In genomic region chr11:73175551-73176144, GRCh38 we compare ENCODE assay signal across 18 cellular contexts. TPM values are rescaled to one million over a fixed set of nuclear protein-coding genes. Genes with fewer than 3 reads are reported as not detected.
DNase-seq lines count a peak whose midpoint lies in the region; ATAC-seq, FAIRE-seq and TF ChIP-seq lines count a peak whose summit lies in the region.
"Had no signal": no experiment of that assay in that cellular context is flagged by ENCODE, and none has a peak within 500 bp of the region (broad histone marks: within the 10 kb centered on the region; RNA-seq: fewer than 3 reads in every experiment).

No MANE protein-coding gene starts in this region.

- peak; percentile 54 for DNase-seq in HuH-7 (ENCODE audit: low spot score)
- DNase-seq in body of pancreas = peak in 3 of 4 donors; percentile 49 to 66 (median 53)
- peak; percentile 70 for DNase-seq in small intestine
- no peak for DNase-seq in NCI-H748 treated with DMSO at 0.1 percent for 48 hours (lab: John Stamatoyannopoulos, UW)
- no peak for DNase-seq in midbrain (lab: John Stamatoyannopoulos, UW)
- no peak for DNase-seq in NCI-H1105 (lab: John Stamatoyannopoulos, UW)
- DNase-seq: activated CD4-positive, alpha-beta memory T cell treated with anti-CD3 and anti-CD28 coated beads for 36 hours; dermis blood vessel endothelial cell; glutamatergic neuron; kidney; natural killer cell; stimulated activated CD4-positive, alpha-beta T cell treated with anti-CD3 and anti-CD28 coated beads, Interleukin-2, amount 100 ng/mL, for 48 hours; uterus had no signal

- H3K36me3 ChIP-seq in body of pancreas (replicated peaks in 1 of 2; ENCODE audit: insufficient read depth in 1 of 2, low read depth in 2 of 2) (no peaks in the 10 kb centered on the region), liver (ENCODE audit: control insufficient read depth in 4 of 4, insufficient read depth in 3 of 4, low read depth in 1 of 4, low read length in 3 of 4) (no peaks in the 10 kb centered on the region), small intestine (ENCODE audit: control insufficient read depth in 2 of 2, insufficient read depth in 2 of 2, low read length in 2 of 2) (no peaks in the 10 kb centered on the region)
- H3K36me3 ChIP-seq: HAP-1, SJSA1, uterus had no signal

- no peak overlapping the region for H3K4me3 ChIP-seq in body of pancreas
- H3K4me3 ChIP-seq in liver (ENCODE audit: low read depth in 1 of 3, low read length in 3 of 3) = no peak overlapping the region
- H3K4me3 ChIP-seq in small intestine (ENCODE audit: low read depth in 1 of 2, low read length in 2 of 2) = no peak overlapping the region
- H3K4me3 ChIP-seq: HAP-1, SJSA1, uterus had no signal

- H3K9ac ChIP-seq in liver (ENCODE audit: low read depth in 1 of 2, low read length in 2 of 2) = no peak overlapping the region

- no peak for TF ChIP-seq CTCF in body of pancreas (IDR thresholded peaks at IDR 0.05)
- no peak for TF ChIP-seq CTCF in liver (IDR thresholded peaks at IDR 0.05; ENCODE audit: low read depth, low read length, missing input control)

- ATAC-seq in body of pancreas (peak; percentile 69), GM21619 (IDR thresholded peaks at IDR 0.05; ENCODE audit: unreplicated experiment) (no peak)
- ATAC-seq: natural killer cell had no signal

- 44 to 56% methylated on average over 5 of the region's 5 CpGs for WGBS in body of pancreas, 2 donors
- WGBS in liver = 54% methylated on average over 5 of the region's 5 CpGs
- 59 to 64% (median 59%) methylated on average over 5 of the region's 5 CpGs for WGBS in small intestine, 3 donors

- no peak for TF ChIP-seq POLR2A in body of pancreas (IDR thresholded peaks at IDR 0.05)

- no peak for FAIRE-seq in small intestine (lab: Jason Lieb, UNC)
- FAIRE-seq: kidney had no signal

- intact Hi-C loops in body of pancreas (cut with DNase I) = loop anchor here (5.0 to 10.0 kb wide), 2 partner anchors 251 to 343 kb away; no protein-coding TSS in a partner anchor

- H3K27ac ChIP-seq in body of pancreas (peak overlapping the region in 3 of 4 donors; percentile 29 to 75 (median 70)), liver (ENCODE audit: low read depth in 1 of 2, low read length in 2 of 2) (peak overlapping the region; percentile 50 to 64), small intestine (ENCODE audit: low read depth in 1 of 2, low read length in 1 of 2) (peak overlapping the region in 1 of 2 donors; percentile 33)
- H3K27ac ChIP-seq: SJSA1, uterus had no signal

- H3K4me1 ChIP-seq in body of pancreas (peaks cover 46% of the 10 kb centered on the region), liver (ENCODE audit: control insufficient read depth in 4 of 4, insufficient read depth in 4 of 4, low read length in 3 of 4) (peaks cover 7 to 31% (median 20%) of the 10 kb centered on the region in 4 donors), small intestine (ENCODE audit: control insufficient read depth in 2 of 2, insufficient read depth in 1 of 2, low read depth in 1 of 2, low read length in 1 of 2) (peaks cover 0 to 3% of the 10 kb centered on the region in 2 donors)
- H3K4me1 ChIP-seq: HAP-1 had no signal

- peak; percentile 55 to 58 for TF ChIP-seq RAD21 in liver (IDR thresholded peaks at IDR 0.05)

- no peaks in the 10 kb centered on the region for H3K9me3 ChIP-seq in body of pancreas
- H3K9me3 ChIP-seq in liver (ENCODE audit: control insufficient read depth in 4 of 4, low read length in 3 of 4) = no peaks in the 10 kb centered on the region
- H3K9me3 ChIP-seq in small intestine (ENCODE audit: control insufficient read depth, low read depth) = no peaks in the 10 kb centered on the region
- H3K9me3 ChIP-seq: HAP-1, SJSA1, uterus had no signal

- H3K27me3 ChIP-seq in body of pancreas (no peaks in the 10 kb centered on the region), liver (ENCODE audit: control insufficient read depth in 4 of 4, insufficient read depth in 4 of 4, low read length in 3 of 4) (no peaks in the 10 kb centered on the region), small intestine (ENCODE audit: control insufficient read depth in 2 of 2, insufficient read depth in 2 of 2, low read length in 2 of 2) (no peaks in the 10 kb centered on the region)
- H3K27me3 ChIP-seq: SJSA1, uterus had no signal

TF ChIP-seq in liver, 16 proteins besides CTCF, POLR2A, EP300 and RAD21:
- peak; percentile 46 for TF ChIP-seq MAX (IDR thresholded peaks at IDR 0.05)
- no peak for TF ChIP-seq GABPA (IDR thresholded peaks at IDR 0.05 in 1 of 2, conservative IDR thresholded peaks at IDR 0.05 in 1 of 2)
- no peak for TF ChIP-seq HNF4G (IDR thresholded peaks at IDR 0.05)
- TF ChIP-seq RXRA (IDR thresholded peaks at IDR 0.05) = peak; percentile 43 to 71
- TF ChIP-seq ZBTB33 (IDR thresholded peaks at IDR 0.05) = no peak
- peak; percentile 64 for TF ChIP-seq SP1 (IDR thresholded peaks at IDR 0.05)
- peak; percentile 32 for TF ChIP-seq FOXA2 (IDR thresholded peaks at IDR 0.05)
- TF ChIP-seq JUND (IDR thresholded peaks at IDR 0.05) = peak in 1 of 2 donors; percentile 19
- peak; percentile 70 for TF ChIP-seq YY1 (IDR thresholded peaks at IDR 0.05)
- peak; percentile 15 for TF ChIP-seq FOXA1 (IDR thresholded peaks at IDR 0.05)
- peak in 1 of 2 donors; percentile 40 for TF ChIP-seq EGR1 (IDR thresholded peaks at IDR 0.05; ENCODE audit: low read depth in 2 of 2)
- peak; percentile 31 for TF ChIP-seq ATF3 (IDR thresholded peaks at IDR 0.05)
- no peak for TF ChIP-seq TAF1 (conservative IDR thresholded peaks at IDR 0.05)
- peak; percentile 47 to 66 for TF ChIP-seq HNF4A (conservative IDR thresholded peaks at IDR 0.05)
- TF ChIP-seq NR2F2 (IDR thresholded peaks at IDR 0.05) = peak; percentile 65
- peak; percentile 68 for TF ChIP-seq REST (IDR thresholded peaks at IDR 0.05)
TF ChIP-seq in liver: peak in this region for 12.

RNA-seq across cellular contexts. Expression of gene FCHSD2, which starts 33.5 kb away (rescaled TPM):
- total RNA-seq in body of pancreas (1 to 10 TPM; 7.3 to 8.0 TPM), liver (10 to 100 TPM; 10.4 to 18.7 TPM)
- polyA plus RNA-seq in liver (1 to 10 TPM; 7.6 to 9.3 TPM), small intestine (10 to 100 TPM in 1 of 3 donors, 1 to 10 TPM in 2; 2.0 to 10.8 (median 5.1) TPM)

RNA-seq across cellular contexts. Expression of gene P2RY2, which starts 42.4 kb away (rescaled TPM):
- 1 to 10 TPM; 2.0 to 2.1 TPM for total RNA-seq in body of pancreas
- total RNA-seq in liver = 1 to 10 TPM; 2.4 to 3.7 TPM
- 1 to 10 TPM; 1.8 to 2.0 TPM for polyA plus RNA-seq in liver
- polyA plus RNA-seq in small intestine = 1 to 10 TPM; 4.1 to 6.5 (median 4.7) TPM
- total RNA-seq: activated CD4-positive, alpha-beta memory T cell treated with anti-CD3 and anti-CD28 coated beads for 36 hours; activated T-helper 2 cell treated with anti-CD3 and anti-CD28 coated beads, Interferon-gamma antibody, Interleukin-2, Interleukin-4, amounts not matched to agents 10 μg/mL and 5 μg/mL and 100 μg/mL, durations not matched to agents 14 hours and 24 hours and 36 hours; SJSA1 had no signal

Comparison
In these comparisons a context has a peak if more than half of its experiments do, and no peak if none do; other contexts are left out.
1. DNase-seq: peak in HuH-7 (single experiment), body of pancreas (3 of 4) and small intestine (single experiment); none in NCI-H748 treated with DMSO at 0.1 percent for 48 hours (single experiment), midbrain (single experiment) and NCI-H1105 (single experiment).